Comparison of ENCODE assay signal across 8 cellular contexts in the genomic region with DNA sequence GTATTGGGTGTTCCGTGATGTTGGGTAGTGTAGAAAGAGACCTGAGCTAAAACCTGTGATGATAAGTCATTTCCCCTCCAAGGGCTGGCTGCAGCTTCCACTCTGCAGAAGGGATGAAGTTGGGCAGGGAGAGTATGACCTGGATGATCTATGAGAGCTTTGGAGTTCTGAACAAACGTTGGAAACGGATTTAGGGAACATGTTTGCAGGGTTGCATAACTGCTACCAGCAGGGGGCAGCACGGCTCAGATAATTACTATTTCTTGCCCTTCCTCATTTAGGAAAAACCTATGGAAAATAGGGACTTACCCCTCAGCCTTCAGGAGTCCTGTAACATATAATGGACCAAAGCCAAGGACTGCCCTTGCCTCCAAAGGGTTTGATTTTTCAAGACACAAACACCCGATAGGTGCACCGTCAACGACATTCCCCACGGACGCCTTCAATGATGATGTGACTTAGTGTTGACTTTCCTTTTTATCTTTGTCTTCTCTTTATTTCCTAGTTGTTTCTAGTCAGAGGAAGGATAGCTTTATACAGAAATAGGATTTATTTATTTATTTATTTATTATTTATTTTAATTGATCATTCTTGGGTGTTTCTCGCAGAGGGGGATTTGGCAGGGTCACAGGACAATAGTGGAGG.
DNase-seq lines count a peak whose midpoint lies in the region; ATAC-seq, FAIRE-seq and TF ChIP-seq lines count a peak whose summit lies in the region.

No MANE protein-coding gene starts in this region.

- ATAC-seq in lower lobe of right lung = peak; percentile 69 to 77
- peak in 1 of 2 donors; percentile 61 for ATAC-seq in upper lobe of left lung (ENCODE audit: low FRiP score in 2 of 2)
- ATAC-seq in HG03095 (IDR thresholded peaks at IDR 0.05; ENCODE audit: unreplicated experiment) = no peak
- no peak for ATAC-seq in GM19463 (IDR thresholded peaks at IDR 0.05; ENCODE audit: unreplicated experiment)

- FAIRE-seq in D721Med (lab: Jason Lieb, UNC) = no peak

- no peaks in the 10 kb centered on the region for H4K20me1 ChIP-seq in SU-DHL-6 (ENCODE audit: low read depth, low read length)

- H3K27ac ChIP-seq in SU-DHL-6 (ENCODE audit: low read depth, low read length) (no peak overlapping the region), lower lobe of right lung (no peak overlapping the region), upper lobe of left lung (no peak overlapping the region)

- no peaks in the 10 kb centered on the region for H3K4me1 ChIP-seq in lower lobe of right lung
- H3K4me1 ChIP-seq in upper lobe of left lung = no peaks in the 10 kb centered on the region

- H3F3A ChIP-seq in SU-DHL-6 (ENCODE audit: insufficient read depth) = no peaks in the 10 kb centered on the region

- no peaks in the 10 kb centered on the region for H3K27me3 ChIP-seq in SU-DHL-6 (ENCODE audit: low read length)
- no peaks in the 10 kb centered on the region for H3K27me3 ChIP-seq in lower lobe of right lung (ENCODE audit: low read depth)
- no peaks in the 10 kb centered on the region for H3K27me3 ChIP-seq in upper lobe of left lung

- H3K4me3 ChIP-seq in SU-DHL-6 (ENCODE audit: insufficient read depth, low read length, poor library complexity, severe bottlenecking) (no peak overlapping the region), lower lobe of right lung (no peak overlapping the region), upper lobe of left lung (no peak overlapping the region)

- H3K9me2 ChIP-seq in SU-DHL-6 (replicated peaks; ENCODE audit: insufficient read depth, low read length) = no peaks in the 10 kb centered on the region

- 64 to 66% methylated on average over 10 of the region's 10 CpGs for WGBS in upper lobe of left lung, 2 donors

- H3K9me3 ChIP-seq in SU-DHL-6 (ENCODE audit: insufficient read depth, low read length) (no peaks in the 10 kb centered on the region), lower lobe of right lung (no peaks in the 10 kb centered on the region), upper lobe of left lung (no peaks in the 10 kb centered on the region)

- intact Hi-C loops in lower lobe of right lung (cut with DNase I) = loop anchor here (5.0 kb wide), 1 partner anchor 290 kb away; no protein-coding TSS in a partner anchor

- H3K4me2 ChIP-seq in SU-DHL-6 (ENCODE audit: low read depth, low read length, poor library complexity, severe bottlenecking) = no peak overlapping the region

- H2AFZ ChIP-seq in SU-DHL-6 (ENCODE audit: low read depth, low read length, severe bottlenecking) = no peak overlapping the region

- TF ChIP-seq CTCF in D721Med (IDR thresholded peaks at IDR 0.05; ENCODE audit: insufficient read depth, missing control alignments) (peak; percentile 45), SU-DHL-6 (IDR thresholded peaks at IDR 0.05; ENCODE audit: insufficient read depth, low read length, poor library complexity, severe bottlenecking) (peak; percentile 63), lower lobe of right lung (IDR thresholded peaks at IDR 0.05) (peak; percentile 85), upper lobe of left lung (IDR thresholded peaks at IDR 0.05) (peak; percentile 70 to 86 (median 80))

- H3K79me2 ChIP-seq in SU-DHL-6 (ENCODE audit: insufficient read depth, low read length) = no peaks in the 10 kb centered on the region

- no peak for DNase-seq in D721Med (ENCODE audit: insufficient read length, low spot score)
- peak; percentile 80 for DNase-seq in HT-29 (ENCODE audit: low spot score)
- DNase-seq in ecto neural progenitor cell (ENCODE audit: low spot score) = peak; percentile 59
- peak; percentile 75 for DNase-seq in lower lobe of right lung
- peak in 1 of 2 donors; percentile 59 for DNase-seq in upper lobe of left lung

- H3K36me3 ChIP-seq in SU-DHL-6 (ENCODE audit: low read length) = no peaks in the 10 kb centered on the region
- H3K36me3 ChIP-seq in lower lobe of right lung = no peaks in the 10 kb centered on the region
- H3K36me3 ChIP-seq in upper lobe of left lung = no peaks in the 10 kb centered on the region

- no peak for TF ChIP-seq EP300 in upper lobe of left lung (IDR thresholded peaks at IDR 0.05)

- no peak for TF ChIP-seq POLR2A in upper lobe of left lung (IDR thresholded peaks at IDR 0.05)

- no peak overlapping the region for H3K9ac ChIP-seq in SU-DHL-6 (ENCODE audit: low read length)

Comparison
In these comparisons a context has a peak if more than half of its experiments do, and no peak if none do; other contexts are left out.
1. ATAC-seq: peak in lower lobe of right lung (2 of 2); none in HG03095 (single experiment) and GM19463 (single experiment).
2. Peak in every context shown above with its lines, with median percentiles within 50 percentile points of each other: CTCF ChIP-seq.